In genomic region chr1:14725641-14726213, GRCh38 we compare ENCODE assay signal across 19 cellular contexts.
DNase-seq lines count a peak whose midpoint lies in the region; ATAC-seq and TF ChIP-seq lines count a peak whose summit lies in the region.
"Had no signal": no experiment of that assay in that cellular context is flagged by ENCODE, and none has a peak within 500 bp of the region (broad histone marks: within the 10 kb centered on the region; RNA-seq: fewer than 3 reads in every experiment).

No MANE protein-coding gene starts in this region.

- H3K27me3 Mint-ChIP-seq in GM23338 (ENCODE audit: insufficient read depth, low read depth, poor library complexity), result peaks cover 6% of the 10 kb centered on the region
- H3K27me3 Mint-ChIP-seq in activated T-helper 2 cell treated with anti-CD3 and anti-CD28 coated beads, Interferon-gamma antibody, Interleukin-2, Interleukin-4, amounts not matched to agents 10 μg/mL and 5 μg/mL and 100 μg/mL, durations not matched to agents 14 hours and 24 hours and 36 hours (ENCODE audit: low read depth), result no peaks in the 10 kb centered on the region
- H3K27me3 Mint-ChIP-seq: B cell had no signal

- H3K18ac ChIP-seq in mesendoderm (ENCODE audit: low read length), result peak overlapping the region; percentile 5

- H3K4me3 Mint-ChIP-seq in GM23338, result no peak overlapping the region
- no peak overlapping the region for H3K4me3 Mint-ChIP-seq in activated T-helper 2 cell treated with anti-CD3 and anti-CD28 coated beads, Interferon-gamma antibody, Interleukin-2, Interleukin-4, amounts not matched to agents 10 μg/mL and 5 μg/mL and 100 μg/mL, durations not matched to agents 14 hours and 24 hours and 36 hours (ENCODE audit: low read depth)
- H3K4me3 Mint-ChIP-seq: B cell, CD14-positive monocyte had no signal

- H3K4ac ChIP-seq in mesendoderm (ENCODE audit: low read depth, low read length), result no peak overlapping the region

- H3K79me2 ChIP-seq in GM23338 (replicated peaks; ENCODE audit: insufficient read depth) (peaks cover 5% of the 10 kb centered on the region; the same call in 1 of the 2 replicates), mesendoderm (ENCODE audit: control insufficient read depth, insufficient read depth, low read length) (no peaks in the 10 kb centered on the region)

- no peak overlapping the region for H2BK120ac ChIP-seq in mesendoderm (ENCODE audit: low read depth, low read length)

- peak overlapping the region; percentile 79 for H3K56ac ChIP-seq in mesendoderm (ENCODE audit: low read length)

- H3K4me2 ChIP-seq in GM23338 (peak overlapping the region; percentile 52), mesendoderm (ENCODE audit: low read length) (no peak overlapping the region)
- H3K4me2 ChIP-seq: A549 had no signal

- H3K36me3 Mint-ChIP-seq in GM23338 (ENCODE audit: low read depth), result 0 out of 3 replicates have a peak, but pooled peaks cover 4% of the 10 kb centered on the region
- no peaks in the 10 kb centered on the region for H3K36me3 Mint-ChIP-seq in activated T-helper 2 cell treated with anti-CD3 and anti-CD28 coated beads, Interferon-gamma antibody, Interleukin-2, Interleukin-4, amounts not matched to agents 10 μg/mL and 5 μg/mL and 100 μg/mL, durations not matched to agents 14 hours and 24 hours and 36 hours (ENCODE audit: low read depth)
- H3K36me3 Mint-ChIP-seq: CD14-positive monocyte had no signal

- H3K23ac ChIP-seq in mesendoderm (ENCODE audit: low read length), result no peak overlapping the region

- H3K4me1 Mint-ChIP-seq in GM23338, result peaks cover 36% of the 10 kb centered on the region
- no peaks in the 10 kb centered on the region for H3K4me1 Mint-ChIP-seq in activated T-helper 2 cell treated with anti-CD3 and anti-CD28 coated beads, Interferon-gamma antibody, Interleukin-2, Interleukin-4, amounts not matched to agents 10 μg/mL and 5 μg/mL and 100 μg/mL, durations not matched to agents 14 hours and 24 hours and 36 hours (ENCODE audit: low read depth)
- H3K4me1 Mint-ChIP-seq: B cell had no signal

- no peak overlapping the region for H2BK15ac ChIP-seq in mesendoderm (replicated peaks; ENCODE audit: low read depth)

- H2AFZ ChIP-seq in GM23338, result no peak overlapping the region

- no peaks in the 10 kb centered on the region for H3K9me2 ChIP-seq in GM23338 (ENCODE audit: insufficient read depth)

- ATAC-seq in GM23338 (peak; percentile 92), lower lobe of right lung (no peak)
- ATAC-seq: A549 had no signal

- H3K9ac ChIP-seq in HUES6 (ENCODE audit: low read length) (peak overlapping the region; percentile 39), mesendoderm (ENCODE audit: low read length) (no peak overlapping the region)

- H3K9me3 ChIP-seq in HUES6 (ENCODE audit: control insufficient read depth, insufficient read depth, low read depth, low read length) (0 out of 2 replicates have a peak, but pooled peaks cover 3% of the 10 kb centered on the region), lower lobe of right lung (no peaks in the 10 kb centered on the region)
- H3K9me3 ChIP-seq: A549, MG63 had no signal

- no peak overlapping the region for H4K8ac ChIP-seq in mesendoderm (ENCODE audit: low read depth, low read length)

- TF ChIP-seq CTCF in GM23338 (conservative IDR thresholded peaks at IDR 0.05; ENCODE audit: low read depth in 2 of 2) (no peak), lower lobe of right lung (IDR thresholded peaks at IDR 0.05) (no peak)

- H3K27me3 ChIP-seq in GM23338 (ENCODE audit: insufficient read depth) (no peaks in the 10 kb centered on the region), HUES6 (ENCODE audit: control insufficient read depth, insufficient read depth, low read length) (no peaks in the 10 kb centered on the region), mesendoderm (ENCODE audit: insufficient read depth, low read length, poor library complexity) (no peaks in the 10 kb centered on the region), lower lobe of right lung (ENCODE audit: low read depth) (no peaks in the 10 kb centered on the region)
- H3K27me3 ChIP-seq: MG63 had no signal

- no CpG with 5 or more reads among the region's 4 CpGs for WGBS in mesendoderm (ENCODE audit: extremely low coverage, insufficient coverage, low lambda C conversion rate)

- H3F3A ChIP-seq in GM23338 (replicated peaks; ENCODE audit: low read depth), result no peaks in the 10 kb centered on the region

- DNase-seq in GM23338 (ENCODE audit: low spot score), result peak; percentile 73
- DNase-seq in cerebellar cortex (ENCODE audit: low spot score), result peak; percentile 32
- peak; percentile 97 for DNase-seq in mesendoderm
- DNase-seq in NCI-H524 (lab: John Stamatoyannopoulos, UW), result no peak
- no peak for DNase-seq in activated T-helper 2 cell treated with anti-CD3 and anti-CD28 coated beads, Interferon-gamma antibody, Interleukin-2, Interleukin-4, amounts not matched to agents 10 μg/mL and 5 μg/mL and 100 μg/mL, durations not matched to agents 14 hours and 24 hours and 36 hours (ENCODE audit: low spot score)
- DNase-seq in lower lobe of right lung, result no peak
- DNase-seq: DMS53, GF-D8, Kasumi-1, MG63, NCI-H2029, NCI-H2227 treated with DMSO at 0.1 percent for 48 hours, NCI-H510A, NCI-H82, Right ventricle myocardium superior had no signal

- H4K20me1 ChIP-seq in GM23338 (replicated peaks; ENCODE audit: insufficient read depth), result no peaks in the 10 kb centered on the region

- intact Hi-C loops in activated T-helper 2 cell treated with anti-CD3 and anti-CD28 coated beads, Interferon-gamma antibody, Interleukin-2, Interleukin-4, amounts not matched to agents 10 μg/mL and 5 μg/mL and 100 μg/mL, durations not matched to agents 14 hours and 24 hours and 36 hours (cut with micrococcal nuclease), result no loop called here
- intact Hi-C loops in lower lobe of right lung (cut with DNase I), result no loop called here

- H2BK5ac ChIP-seq in mesendoderm (ENCODE audit: low read length), result peak overlapping the region; percentile 94

- H3K79me1 ChIP-seq in mesendoderm (ENCODE audit: low read length), result peaks cover 12% of the 10 kb centered on the region

- H3K4me3 ChIP-seq in GM23338, result no peak overlapping the region
- H3K4me3 ChIP-seq in HUES6 (ENCODE audit: low read depth, low read length), result no peak overlapping the region
- no peak overlapping the region for H3K4me3 ChIP-seq in mesendoderm (ENCODE audit: low read length)
- no peak overlapping the region for H3K4me3 ChIP-seq in lower lobe of right lung
- H3K4me3 ChIP-seq: A549, MG63 had no signal

- H3K4me1 ChIP-seq in GM23338 (ENCODE audit: insufficient read depth) (peaks cover 33% of the 10 kb centered on the region), HUES6 (ENCODE audit: control insufficient read depth, insufficient read depth, low read length) (peaks cover 31% of the 10 kb centered on the region), mesendoderm (ENCODE audit: control insufficient read depth, low read depth, low read length) (peaks cover 15% of the 10 kb centered on the region), lower lobe of right lung (no peaks in the 10 kb centered on the region)
- H3K4me1 ChIP-seq: A549 had no signal

- no peaks in the 10 kb centered on the region for H3K9me3 Mint-ChIP-seq in GM23338
- no peaks in the 10 kb centered on the region for H3K9me3 Mint-ChIP-seq in activated T-helper 2 cell treated with anti-CD3 and anti-CD28 coated beads, Interferon-gamma antibody, Interleukin-2, Interleukin-4, amounts not matched to agents 10 μg/mL and 5 μg/mL and 100 μg/mL, durations not matched to agents 14 hours and 24 hours and 36 hours

- H4K5ac ChIP-seq in mesendoderm (ENCODE audit: low read length), result no peak overlapping the region

- H3K27ac ChIP-seq in GM23338 (ENCODE audit: low read depth) (no peak overlapping the region), HUES6 (ENCODE audit: low read depth, low read length) (peak overlapping the region; percentile 22; the same call in 1 of the 2 replicates), mesendoderm (ENCODE audit: low read depth, low read length) (peak overlapping the region; percentile 83), lower lobe of right lung (no peak overlapping the region)
- H3K27ac ChIP-seq: A549 had no signal

- H3K27ac Mint-ChIP-seq in GM23338, result no peak overlapping the region
- H3K27ac Mint-ChIP-seq in activated T-helper 2 cell treated with anti-CD3 and anti-CD28 coated beads, Interferon-gamma antibody, Interleukin-2, Interleukin-4, amounts not matched to agents 10 μg/mL and 5 μg/mL and 100 μg/mL, durations not matched to agents 14 hours and 24 hours and 36 hours, result no peak overlapping the region
- H3K27ac Mint-ChIP-seq: B cell had no signal

- H2AK5ac ChIP-seq in mesendoderm (ENCODE audit: low read length), result peak overlapping the region; percentile 91

- no peaks in the 10 kb centered on the region for H3K36me3 ChIP-seq in GM23338 (ENCODE audit: insufficient read depth)
- no peaks in the 10 kb centered on the region for H3K36me3 ChIP-seq in HUES6 (ENCODE audit: control insufficient read depth, insufficient read depth, low read length)
- no peaks in the 10 kb centered on the region for H3K36me3 ChIP-seq in mesendoderm (ENCODE audit: control insufficient read depth, insufficient read depth, low read length)
- H3K36me3 ChIP-seq in lower lobe of right lung, result no peaks in the 10 kb centered on the region
- H3K36me3 ChIP-seq: MG63 had no signal

TF ChIP-seq in GM23338, 12 proteins besides CTCF, POLR2A, EP300 and RAD21 (continues in another document):
- TF ChIP-seq ZNF114 (CRISPR knock-in tag; IDR thresholded peaks at IDR 0.05) (no peak), ZNF331 (CRISPR knock-in tag; IDR thresholded peaks at IDR 0.05; ENCODE audit: low read depth) (no peak), POLR2AphosphoS5 (IDR thresholded peaks at IDR 0.05; ENCODE audit: low read depth) (no peak)

Comparison
In these comparisons a context has a peak if more than half of its experiments do, and no peak if none do; other contexts are left out.
1. DNase-seq: peak in GM23338 (single experiment), cerebellar cortex (single experiment) and mesendoderm (single experiment); none in NCI-H524 (0 of 2), activated T-helper 2 cell treated with anti-CD3 and anti-CD28 coated beads, Interferon-gamma antibody, Interleukin-2, Interleukin-4, amounts not matched to agents 10 μg/mL and 5 μg/mL and 100 μg/mL, durations not matched to agents 14 hours and 24 hours and 36 hours (single experiment) and lower lobe of right lung (single experiment).
2. H3K27ac ChIP-seq: peak in HUES6 (single experiment) and mesendoderm (single experiment); none in GM23338 (single experiment) and lower lobe of right lung (single experiment).